In the genomic region with DNA sequence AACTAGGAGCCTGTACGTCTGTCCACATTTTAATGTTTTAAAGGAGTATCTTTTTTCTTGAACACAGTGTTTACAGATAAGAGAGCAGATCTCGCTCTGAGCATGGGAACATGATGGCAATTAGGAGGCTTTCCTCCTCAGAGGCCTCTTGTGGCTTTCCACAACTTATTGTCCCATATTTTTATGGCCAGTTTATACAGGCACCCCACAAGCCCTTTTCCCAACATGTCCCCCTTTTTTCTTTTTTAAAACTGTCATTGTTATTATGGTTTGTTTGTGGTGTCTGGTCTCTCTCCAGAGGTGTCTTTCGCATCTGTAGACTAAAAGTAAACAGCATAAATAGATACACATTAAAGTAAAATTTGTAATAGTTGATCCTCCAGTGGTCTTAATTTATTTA, we compare ENCODE assay signal across 3 cellular contexts.
A peak's percentile ranks its signal among the peaks of the same experiment; 100 is the strongest.
TF ChIP-seq lines count a peak whose summit lies in the region.

No MANE protein-coding gene starts in this region.

TF ChIP-seq in HCT116, 20 proteins besides CTCF, POLR2A, EP300 and RAD21:
- TF ChIP-seq CBX3 (IDR thresholded peaks at IDR 0.05; ENCODE audit: low read depth) = peak; percentile 62; the same call in 1 of the 2 replicates

TF ChIP-seq in HEK293, 187 proteins besides CTCF, POLR2A, EP300 and RAD21:
- TF ChIP-seq ZNF549 (tag by site-specific recombination; IDR thresholded peaks at IDR 0.05) (0 out of 2 replicates have a peak, but pooled peaks have one; percentile 14), SETDB1 (IDR thresholded peaks at IDR 0.05; ENCODE audit: insufficient read length, low read length) (peak; percentile 90)

TF ChIP-seq in K562, 482 proteins besides CTCF, POLR2A, EP300 and RAD21:
- TF ChIP-seq CBX5 (IDR thresholded peaks at IDR 0.05; ENCODE audit: borderline replicate concordance, low read depth) (peak; percentile 77; the same call in 1 of the 2 replicates), TRIM24 (IDR thresholded peaks at IDR 0.05) (peak in 1 of 2 experiments; percentile 56; a peak in 1 of 4 replicates), CBX3 (IDR thresholded peaks at IDR 0.05; ENCODE audit: borderline replicate concordance in 1 of 2, low read length in 2 of 2) (peak in 1 of 2 experiments; percentile 89; a peak in 2 of 3 replicates), TRIM28 (IDR thresholded peaks at IDR 0.05) (peak; percentile 93)
- TF ChIP-seq, protein P1, sequence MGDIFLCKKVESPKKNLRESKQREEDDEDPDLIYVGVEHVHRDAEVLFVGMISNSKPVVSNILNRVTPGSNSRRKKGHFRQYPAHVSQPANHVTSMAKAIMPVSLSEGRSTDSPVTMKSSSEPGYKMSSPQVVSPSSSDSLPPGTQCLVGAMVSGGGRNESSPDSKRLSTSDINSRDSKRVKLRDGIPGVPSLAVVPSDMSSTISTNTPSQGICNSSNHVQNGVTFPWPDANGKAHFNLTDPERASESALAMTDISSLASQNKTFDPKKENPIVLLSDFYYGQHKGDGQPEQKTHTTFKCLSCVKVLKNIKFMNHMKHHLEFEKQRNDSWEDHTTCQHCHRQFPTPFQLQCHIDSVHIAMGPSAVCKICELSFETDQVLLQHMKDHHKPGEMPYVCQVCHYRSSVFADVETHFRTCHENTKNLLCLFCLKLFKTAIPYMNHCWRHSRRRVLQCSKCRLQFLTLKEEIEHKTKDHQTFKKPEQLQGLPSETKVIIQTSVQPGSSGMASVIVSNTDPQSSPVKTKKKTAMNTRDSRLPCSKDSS (IDR thresholded peaks at IDR 0.05; ENCODE audit: low read depth, partially characterized antibody) = peak; percentile 69
